In the genomic region with DNA sequence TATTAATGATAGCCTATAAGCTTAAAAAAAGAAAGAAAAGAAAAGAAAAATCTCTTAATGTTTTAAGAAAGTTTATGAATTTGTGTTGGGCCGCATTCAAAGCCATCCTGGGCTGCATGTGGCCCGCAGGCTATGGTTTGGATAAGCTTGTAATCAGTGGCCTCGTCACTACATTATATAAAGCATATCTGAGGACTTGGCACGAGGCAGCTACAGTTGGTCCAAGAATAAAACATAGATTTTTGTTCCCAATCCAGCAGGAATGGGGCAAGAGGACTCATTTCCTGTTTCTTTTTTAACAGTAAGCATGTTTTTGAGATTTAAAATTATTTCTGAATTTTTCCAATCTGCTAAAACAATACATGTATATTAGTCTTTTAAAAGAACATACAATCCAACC, we compare ENCODE assay signal across 31 cellular contexts. TPM values are rescaled to one million over a fixed set of nuclear protein-coding genes. Genes with fewer than 3 reads are reported as not detected.
"Had no signal": no experiment of that assay in that cellular context is flagged by ENCODE, and none has a peak within 500 bp of the region (broad histone marks: within the 10 kb centered on the region; RNA-seq: fewer than 3 reads in every experiment).

No MANE protein-coding gene starts in this region.

- H3K27ac Mint-ChIP-seq: activated CD4-positive, alpha-beta memory T cell treated with anti-CD3 and anti-CD28 coated beads, Interleukin-2, amount 10 ng/mL, durations not matched to agents 7 days and 5 days; activated CD4-positive, alpha-beta T cell treated with anti-CD3 and anti-CD28 coated beads for 36 hours; activated naive CD4-positive, alpha-beta T cell treated with anti-CD3 and anti-CD28 coated beads for 36 hours; activated naive CD8-positive, alpha-beta T cell; activated T-helper 17 cell treated with anti-CD3 and anti-CD28 coated beads, Interleukin-2, amount 50 U/mL, for 72 hours had no signal

- H3K4me1 ChIP-seq: SJCRH30 had no signal

- H3K9ac ChIP-seq: SK-N-SH had no signal

- H3K4me1 Mint-ChIP-seq: activated CD4-positive, alpha-beta memory T cell treated with anti-CD3 and anti-CD28 coated beads, Interleukin-2, amount 10 ng/mL, durations not matched to agents 7 days and 5 days; activated CD4-positive, alpha-beta T cell treated with anti-CD3 and anti-CD28 coated beads for 36 hours; activated T-helper 17 cell treated with anti-CD3 and anti-CD28 coated beads, Interleukin-2, amount 50 U/mL, for 72 hours had no signal

- H3K4me3 ChIP-seq: SJCRH30 had no signal

- H3K4me3 Mint-ChIP-seq: activated CD4-positive, alpha-beta memory T cell treated with anti-CD3 and anti-CD28 coated beads, Interleukin-2, amount 10 ng/mL, durations not matched to agents 7 days and 5 days; activated CD4-positive, alpha-beta T cell treated with anti-CD3 and anti-CD28 coated beads for 36 hours; activated naive CD4-positive, alpha-beta T cell treated with anti-CD3 and anti-CD28 coated beads for 36 hours; activated naive CD8-positive, alpha-beta T cell; activated T-helper 17 cell treated with anti-CD3 and anti-CD28 coated beads, Interleukin-2, amount 50 U/mL, for 72 hours had no signal

- H3K27me3 ChIP-seq: SJCRH30 had no signal

- H3K4me2 ChIP-seq: SK-N-SH had no signal

- H3K9me3 Mint-ChIP-seq: activated CD4-positive, alpha-beta memory T cell treated with anti-CD3 and anti-CD28 coated beads, Interleukin-2, amount 10 ng/mL, durations not matched to agents 7 days and 5 days; activated T-helper 17 cell treated with anti-CD3 and anti-CD28 coated beads, Interleukin-2, amount 50 U/mL, for 72 hours had no signal

- H3K9me3 ChIP-seq: SJCRH30, SK-N-SH had no signal

- H3K27me3 Mint-ChIP-seq: activated CD4-positive, alpha-beta memory T cell treated with anti-CD3 and anti-CD28 coated beads, Interleukin-2, amount 10 ng/mL, durations not matched to agents 7 days and 5 days; activated CD4-positive, alpha-beta T cell treated with anti-CD3 and anti-CD28 coated beads for 36 hours; activated naive CD8-positive, alpha-beta T cell; activated T-helper 17 cell treated with anti-CD3 and anti-CD28 coated beads, Interleukin-2, amount 50 U/mL, for 72 hours had no signal

- H3K27ac ChIP-seq: SJCRH30, VCaP had no signal

- DNase-seq: activated CD4-positive, alpha-beta memory T cell treated with anti-CD3 and anti-CD28 coated beads, Interleukin-2, amount 10 ng/mL, durations not matched to agents 7 days and 5 days; activated CD4-positive, alpha-beta T cell treated with anti-CD3 and anti-CD28 coated beads for 36 hours; activated CD4-positive, alpha-beta T cell treated with anti-CD3 and anti-CD28 coated beads, Interleukin-2, amount 50 U/mL, for 1 hour; activated gamma-delta T cell; activated naive CD4-positive, alpha-beta T cell treated with anti-CD3 and anti-CD28 coated beads for 36 hours; activated T-cell treated with anti-CD3 and anti-CD28 coated beads for 4 hours; activated T-cell treated with anti-CD3 and anti-CD28 coated beads, Interleukin-2, amount 50 U/mL, for 48 hours; anterior cingulate cortex; Kasumi-1; KBM-7; NCI-H1092; NCI-H1436; NCI-H1694 treated with DMSO at 0.1 percent for 48 hours; NCI-H2029 treated with DMSO at 0.1 percent for 48 hours; NCI-H510A treated with DMSO at 0.1 percent for 48 hours; NCI-H69; NK-92 treated with Interleukin-12 subunit alpha and Interleukin-12 subunit beta, amount 100 ng/mL, for 24 hours; OCI-M1; RPMI8226; SJCRH30; SK-N-SH; T-helper 1 cell had no signal

- ATAC-seq: activated CD4-positive, alpha-beta T cell treated with anti-CD3 and anti-CD28 coated beads for 36 hours; activated T-helper 17 cell treated with anti-CD3 and anti-CD28 coated beads, Interleukin-2, amount 50 U/mL, for 72 hours; Panc1; Right ventricle myocardium inferior had no signal

RNA-seq across cellular contexts. Expression of gene UCMA, which starts 44.2 kb away (rescaled TPM):
- total RNA-seq: activated CD4-positive, alpha-beta memory T cell treated with anti-CD3 and anti-CD28 coated beads, Interleukin-2, amount 10 ng/mL, durations not matched to agents 7 days and 5 days; activated CD4-positive, alpha-beta T cell treated with anti-CD3 and anti-CD28 coated beads for 36 hours; activated CD8-positive, alpha-beta memory T cell treated with anti-CD3 and anti-CD28 coated beads for 36 hours; activated naive CD4-positive, alpha-beta T cell treated with anti-CD3 and anti-CD28 coated beads for 36 hours; activated T-helper 17 cell treated with anti-CD3 and anti-CD28 coated beads, Interleukin-2, amount 50 U/mL, for 72 hours; cardiac septum; Right ventricle myocardium inferior; SJCRH30; T-helper 2 cell treated with Interferon-gamma antibody and Interleukin-4, amounts not matched to agents 100 ng/mL and 5 ng/mL, for 36 hours had no signal
- polyA plus RNA-seq: adipose tissue, SK-N-SH had no signal
